In the genomic region with DNA sequence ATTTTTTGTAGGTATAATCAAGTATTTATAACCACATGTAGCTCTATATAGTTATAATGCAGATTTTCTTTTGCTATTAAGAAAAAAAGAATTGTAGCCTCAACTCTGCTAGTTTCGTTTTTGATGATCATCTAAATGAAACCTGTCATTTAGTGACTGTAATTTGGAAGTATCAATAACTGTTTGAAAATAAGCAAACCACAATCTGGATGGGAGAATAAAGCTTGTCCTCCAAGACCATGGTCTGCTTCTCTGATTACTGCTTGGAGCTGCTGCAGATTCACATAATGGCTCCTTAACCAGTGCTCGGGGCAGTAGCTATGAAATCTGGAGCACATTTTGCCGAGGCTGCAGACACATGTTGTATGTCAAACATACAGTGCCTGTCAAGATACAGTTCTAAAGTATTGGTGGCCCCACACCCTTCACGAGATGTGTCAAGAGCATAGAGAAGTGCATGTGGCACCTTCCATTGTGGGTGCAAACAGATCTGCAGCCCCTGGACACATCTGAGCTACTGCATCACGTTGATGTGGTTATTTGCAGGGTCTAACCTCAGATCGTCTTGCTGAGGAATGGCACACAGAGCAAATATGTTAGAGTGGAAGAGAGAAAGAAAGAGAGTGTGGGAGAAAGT, we compare ENCODE assay signal across 17 cellular contexts.
"Had no signal": no experiment of that assay in that cellular context is flagged by ENCODE, and none has a peak within 500 bp of the region (broad histone marks: within the 10 kb centered on the region; RNA-seq: fewer than 3 reads in every experiment).

No MANE protein-coding gene starts in this region.

- ATAC-seq: activated naive CD4-positive, alpha-beta T cell treated with anti-CD3 and anti-CD28 coated beads, Interleukin-2, amount 50 U/mL, for 72 hours; left cardiac atrium; naive thymus-derived CD8-positive, alpha-beta T cell had no signal

- H3K36me3 Mint-ChIP-seq: naive thymus-derived CD8-positive, alpha-beta T cell had no signal

- DNase-seq: activated CD4-positive, alpha-beta T cell treated with anti-CD3 and anti-CD28 coated beads for 1 hour; activated gamma-delta T cell; activated T-cell treated with anti-CD3 and anti-CD28 coated beads, Interleukin-2, amount 50 U/mL, for 24 hours; adrenal gland; dermis blood vessel endothelial cell; endodermal cell; foreskin fibroblast; left cardiac atrium; mesendoderm; naive thymus-derived CD8-positive, alpha-beta T cell; retina; spleen; stimulated activated CD8-positive, alpha-beta memory T cell treated with anti-CD3 and anti-CD28 coated beads, Interleukin-4, amount 100 ng/mL, for 48 hours; stimulated activated naive CD4-positive, alpha-beta T cell treated with Interleukin-2 at 50 U/mL for 16 hours; tibial artery had no signal

- H3K36me3 ChIP-seq: adrenal gland, spleen, tibial artery had no signal

- H3K4me3 ChIP-seq: adrenal gland, tibial artery had no signal

- H3K4me1 Mint-ChIP-seq: endodermal cell had no signal

- H3K9me3 Mint-ChIP-seq: activated T-cell treated with anti-CD3 and anti-CD28 coated beads, Interleukin-2, amount 50 U/mL, for 24 hours; endodermal cell; T-helper 1 cell treated with Interleukin-12 subunit alpha and Interleukin-12 subunit beta and Interleukin-4 antibody, amounts not matched to agents 30 μg/mL and 1 μg/mL, for 36 hours had no signal

- H3K27ac Mint-ChIP-seq: activated naive CD4-positive, alpha-beta T cell treated with anti-CD3 and anti-CD28 coated beads, Interleukin-2, amount 50 U/mL, for 72 hours; activated T-cell treated with anti-CD3 and anti-CD28 coated beads, Interleukin-2, amount 50 U/mL, for 24 hours; endodermal cell; T-helper 1 cell treated with Interleukin-12 subunit alpha and Interleukin-12 subunit beta and Interleukin-4 antibody, amounts not matched to agents 30 μg/mL and 1 μg/mL, for 36 hours had no signal

- H3K27me3 Mint-ChIP-seq: activated T-cell treated with anti-CD3 and anti-CD28 coated beads, Interleukin-2, amount 50 U/mL, for 24 hours; naive thymus-derived CD8-positive, alpha-beta T cell had no signal

- H3K27me3 ChIP-seq: spleen had no signal

- H3K4me3 Mint-ChIP-seq: activated T-cell treated with anti-CD3 and anti-CD28 coated beads, Interleukin-2, amount 50 U/mL, for 24 hours; endodermal cell; T-helper 1 cell treated with Interleukin-12 subunit alpha and Interleukin-12 subunit beta and Interleukin-4 antibody, amounts not matched to agents 30 μg/mL and 1 μg/mL, for 36 hours had no signal
